Comparison of ENCODE assay signal across 2 cellular contexts in genomic region chr20:21118782-21119181, GRCh38.
A peak's percentile ranks its signal among the peaks of the same experiment; 100 is the strongest.
TF ChIP-seq lines count a peak whose summit lies in the region.

No MANE protein-coding gene starts in this region.

TF ChIP-seq in HepG2, 621 proteins besides CTCF, POLR2A, EP300 and RAD21:
- no peak for TF ChIP-seq BCL6 (CRISPR knock-in tag; IDR thresholded peaks at IDR 0.05)
- TF ChIP-seq KLF6 (CRISPR knock-in tag; IDR thresholded peaks at IDR 0.05) = no peak
- TF ChIP-seq MAFK (conservative IDR thresholded peaks at IDR 0.05 in 1 of 2, IDR thresholded peaks at IDR 0.05 in 1 of 2; ENCODE audit: low read length in 2 of 2) = peak; percentile 78 to 82
- no peak for TF ChIP-seq POLR2AphosphoS5 (IDR thresholded peaks at IDR 0.05; ENCODE audit: low read depth, low read length)
- TF ChIP-seq ZNF18 (CRISPR knock-in tag; IDR thresholded peaks at IDR 0.05; ENCODE audit: insufficient replicate concordance) = no peak
- peak; percentile 78 for TF ChIP-seq MAFF (IDR thresholded peaks at IDR 0.05; ENCODE audit: low read depth, low read length)

TF ChIP-seq in GM23338, 12 proteins besides CTCF, POLR2A, EP300 and RAD21:
- TF ChIP-seq POLR2AphosphoS5 (IDR thresholded peaks at IDR 0.05; ENCODE audit: low read depth) = no peak
- TF ChIP-seq CREB1 (CRISPR knock-in tag; IDR thresholded peaks at IDR 0.05; ENCODE audit: low read depth) = no peak
- TF ChIP-seq ZNF114 (CRISPR knock-in tag; IDR thresholded peaks at IDR 0.05) = no peak
- TF ChIP-seq EZH2phosphoT487 (IDR thresholded peaks at IDR 0.05; ENCODE audit: unreplicated experiment) = no peak
- no peak for TF ChIP-seq STAT1 (IDR thresholded peaks at IDR 0.05; ENCODE audit: unreplicated experiment)
- no peak for TF ChIP-seq JUNB (IDR thresholded peaks at IDR 0.05; ENCODE audit: unreplicated experiment)
- TF ChIP-seq EZH2 (IDR thresholded peaks at IDR 0.05; ENCODE audit: low read depth, unreplicated experiment) = no peak
- TF ChIP-seq NANOG (IDR thresholded peaks at IDR 0.05; ENCODE audit: borderline replicate concordance) = no peak
- TF ChIP-seq REST (IDR thresholded peaks at IDR 0.05; ENCODE audit: unreplicated experiment) = no peak
- TF ChIP-seq ZNF331 (CRISPR knock-in tag; IDR thresholded peaks at IDR 0.05; ENCODE audit: low read depth) = no peak
- TF ChIP-seq ZNF462 (CRISPR knock-in tag; IDR thresholded peaks at IDR 0.05) = no peak
